Comparison of ENCODE assay signal across 1 cellular context in the genomic region with DNA sequence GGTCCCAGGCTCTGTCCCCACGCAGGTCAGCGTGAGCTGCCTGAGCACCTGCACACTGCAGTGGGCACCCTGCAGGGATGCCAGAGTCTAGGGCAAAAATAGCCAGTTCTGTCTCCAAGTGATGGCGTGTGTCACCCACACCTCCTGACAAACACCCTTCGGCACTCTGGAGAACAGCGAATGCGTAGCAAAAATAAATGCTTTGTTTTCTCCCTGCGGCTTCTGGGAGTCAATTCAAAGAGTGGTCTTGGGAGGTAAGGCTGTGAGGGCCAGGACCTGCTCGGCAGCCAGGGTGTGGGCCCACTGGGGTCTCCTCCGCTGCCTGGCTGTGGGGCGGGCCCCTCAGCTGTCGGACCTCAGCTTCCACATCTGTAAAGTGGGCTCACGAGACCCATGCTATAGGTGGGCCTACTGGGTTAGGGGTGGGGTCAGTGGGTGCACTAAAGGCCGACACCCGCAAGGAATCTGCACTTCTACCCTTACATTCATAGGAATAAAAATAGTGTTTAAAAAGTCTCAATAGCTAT.
TF ChIP-seq lines count a peak whose summit lies in the region.

No MANE protein-coding gene starts in this region.

TF ChIP-seq in H1, 55 proteins besides CTCF, POLR2A, EP300 and RAD21 (continued from another document):
- TF ChIP-seq ZNF274 (IDR thresholded peaks at IDR 0.05; ENCODE audit: borderline replicate concordance, extremely low read depth, low read length) (no peak), RXRA (IDR thresholded peaks at IDR 0.05; ENCODE audit: insufficient read depth, low read depth, low read length) (no peak), SAP30 (IDR thresholded peaks at IDR 0.05; ENCODE audit: insufficient read depth, insufficient replicate concordance, low read length) (no peak), SRF (IDR thresholded peaks at IDR 0.05; ENCODE audit: low read depth, low read length) (no peak), TAF7 (optimal IDR thresholded peaks at IDR 0.05; ENCODE audit: borderline replicate concordance, low read depth, low read length) (no peak), RNF2 (IDR thresholded peaks at IDR 0.05; ENCODE audit: borderline replicate concordance, low read depth, low read length, missing control alignments, poor library complexity, severe bottlenecking) (no peak), CREB1 (IDR thresholded peaks at IDR 0.05) (no peak), CBX5 (IDR thresholded peaks at IDR 0.05; ENCODE audit: low read depth, low read length) (no peak), EZH2 (IDR thresholded peaks at IDR 0.05; ENCODE audit: low read depth, low read length, severe bottlenecking) (no peak), SP2 (IDR thresholded peaks at IDR 0.05; ENCODE audit: low read length) (no peak), GTF2F1 (IDR thresholded peaks at IDR 0.05; ENCODE audit: borderline replicate concordance, low read depth, low read length) (no peak), SIN3A (conservative IDR thresholded peaks at IDR 0.05 in 1 of 2, IDR thresholded peaks at IDR 0.05 in 1 of 2; ENCODE audit: low read depth in 1 of 2, low read length in 2 of 2) (no peak), CEBPB (IDR thresholded peaks at IDR 0.05; ENCODE audit: low read depth, low read length) (no peak), ATF3 (IDR thresholded peaks at IDR 0.05; ENCODE audit: insufficient read depth, low read depth, low read length) (no peak), CHD2 (IDR thresholded peaks at IDR 0.05; ENCODE audit: low read length) (no peak), CBX8 (IDR thresholded peaks at IDR 0.05; ENCODE audit: borderline replicate concordance, low read depth, low read length) (no peak)
